In genomic region chr19:4713384-4713951, GRCh38 we compare ENCODE assay signal across 10 cellular contexts. TPM values are rescaled to one million over a fixed set of nuclear protein-coding genes. Genes with fewer than 3 reads are reported as not detected.
A peak's percentile ranks its signal among the peaks of the same experiment; 100 is the strongest.
DNase-seq lines count a peak whose midpoint lies in the region; ATAC-seq, FAIRE-seq and TF ChIP-seq lines count a peak whose summit lies in the region.
"Had no signal": no experiment of that assay in that cellular context is flagged by ENCODE, and none has a peak within 500 bp of the region (broad histone marks: within the 10 kb centered on the region; RNA-seq: fewer than 3 reads in every experiment).

No MANE protein-coding gene starts in this region.

- DNase-seq in H4 (ENCODE audit: low spot score) (peak; percentile 90), K562 (ENCODE audit: extremely low read depth in 1 of 4, low spot score in 3 of 4) (no peak), hepatic stellate cell (ENCODE audit: low spot score) (peak; percentile 99), small intestine (peak; percentile 86), NCI-H2171 treated with DMSO at 0.1 percent for 48 hours (lab: John Stamatoyannopoulos, UW) (no peak)
- no peak for DNase-seq in stimulated activated CD4-positive, alpha-beta T cell treated with anti-CD3 and anti-CD28 coated beads, Interleukin-2, amount 100 ng/mL, for 24 hours
- no peak for DNase-seq in effector memory CD4-positive, alpha-beta T cell
- DNase-seq: activated T-cell treated with anti-CD3 and anti-CD28 coated beads, Interleukin-2, amount 50 U/mL, for 4 hours; NCI-H82 had no signal

- no peak for ATAC-seq in K562
- no peak for ATAC-seq in GM21529 (IDR thresholded peaks at IDR 0.05; ENCODE audit: unreplicated experiment)
- ATAC-seq: activated T-cell treated with anti-CD3 and anti-CD28 coated beads, Interleukin-2, amount 50 U/mL, for 4 hours had no signal

- CTCF ChIA-PET in K562 (lab: Yijun Ruan, JAX; ENCODE audit: low intra/inter-chr PET ratio) = no interaction called here

- no TSS peak for BruUV-seq in K562 (replicated peaks; lab: Mats Ljungman, UMichigan)

- POLR2A ChIA-PET in K562 (lab: Yijun Ruan, JAX) = no interaction called here

- TF ChIP-seq POLR2A in K562 (conservative IDR thresholded peaks at IDR 0.05) = no peak

- H3K9me1 ChIP-seq in K562 (ENCODE audit: control insufficient read depth, insufficient read depth, low read length) = no peaks in the 10 kb centered on the region

- H3K36me3 ChIP-seq in K562 (ENCODE audit: control insufficient read depth, insufficient read depth, low read length) (peaks cover 85% of the 10 kb centered on the region; the same call in 2 of the 3 replicates), small intestine (ENCODE audit: control insufficient read depth in 2 of 2, insufficient read depth in 2 of 2, low read length in 2 of 2) (peaks cover 2 to 36% of the 10 kb centered on the region in 2 donors)
- peaks cover 78% of the 10 kb centered on the region for H3K36me3 ChIP-seq in effector memory CD4-positive, alpha-beta T cell (ENCODE audit: control insufficient read depth, insufficient read depth, low read length)

- no peak for TF ChIP-seq EP300 in K562 (IDR thresholded peaks at IDR 0.05; ENCODE audit: low read length)

- no peak overlapping the region for H3K4me2 ChIP-seq in K562 (ENCODE audit: insufficient read depth, low read length)

- no peak overlapping the region for H3K27ac ChIP-seq in K562 (ENCODE audit: extremely low read depth, low read depth, low read length)
- H3K27ac ChIP-seq in small intestine (ENCODE audit: low read depth in 1 of 2, low read length in 1 of 2) = peak overlapping the region; percentile 38 to 53
- H3K27ac ChIP-seq in effector memory CD4-positive, alpha-beta T cell (ENCODE audit: insufficient read depth, low read length, poor library complexity, severe bottlenecking) = no peak overlapping the region

- H3K27me3 ChIP-seq in K562 (ENCODE audit: control insufficient read depth in 2 of 2, insufficient read depth in 2 of 2, low read length in 2 of 2) = no peaks in the 10 kb centered on the region
- H3K27me3 ChIP-seq in small intestine (ENCODE audit: control insufficient read depth in 2 of 2, insufficient read depth in 2 of 2, low read length in 2 of 2) = no peaks in the 10 kb centered on the region
- H3K27me3 ChIP-seq in effector memory CD4-positive, alpha-beta T cell (replicated peaks; ENCODE audit: control insufficient read depth, insufficient read depth, low read length, poor library complexity, severe bottlenecking) = no peaks in the 10 kb centered on the region

- H3K79me2 ChIP-seq in K562 (ENCODE audit: control insufficient read depth, insufficient read depth, low read length) = no peaks in the 10 kb centered on the region; the same call in 1 of the 3 replicates

- TF ChIP-seq CTCF in K562 (IDR thresholded peaks at IDR 0.05 in 2 of 3, conservative IDR thresholded peaks at IDR 0.05 in 1 of 3; ENCODE audit: insufficient read depth in 2 of 3, low read depth in 1 of 3, low read length in 3 of 3) = no peak

- no peak overlapping the region; a peak in 1 of 4 replicates for H3K9ac ChIP-seq in K562 (ENCODE audit: insufficient read depth in 1 of 2, low read depth in 2 of 2, low read length in 2 of 2)

- in situ Hi-C loops in K562 (cut with MboI) = no loop called here

- WGBS in K562 (ENCODE audit: insufficient coverage, low coverage, missing lambda C conversion rate) = 91% methylated on average over 17 of the region's 32 CpGs
- WGBS in small intestine, 3 donors = 47 to 78% (median 53%) methylated on average over 32 of the region's 32 CpGs

- H2AFZ ChIP-seq in K562 (ENCODE audit: low read depth, low read length) = no peak overlapping the region

- intact Hi-C loops in K562 (cut with micrococcal nuclease) = no loop called here

- FAIRE-seq in K562 (lab: Jason Lieb, UNC) (no peak), small intestine (lab: Jason Lieb, UNC) (no peak)

- no peak for TF ChIP-seq RAD21 in K562 (CRISPR knock-in tag; conservative IDR thresholded peaks at IDR 0.05 in 1 of 2, IDR thresholded peaks at IDR 0.05 in 1 of 2)

- H3K9me3 ChIP-seq in K562 (replicated peaks; ENCODE audit: control insufficient read depth, insufficient read depth, low read depth, low read length) = no peaks in the 10 kb centered on the region
- no peaks in the 10 kb centered on the region for H3K9me3 ChIP-seq in small intestine (ENCODE audit: control insufficient read depth, low read depth)
- no peaks in the 10 kb centered on the region for H3K9me3 ChIP-seq in effector memory CD4-positive, alpha-beta T cell (ENCODE audit: control insufficient read depth, low read length)

- no peaks in the 10 kb centered on the region for H4K20me1 ChIP-seq in K562 (replicated peaks; ENCODE audit: control insufficient read depth, insufficient read depth, low read length)

- H3K4me1 ChIP-seq in K562 (replicated peaks in 1 of 2; ENCODE audit: control insufficient read depth in 2 of 2, insufficient read depth in 2 of 2, low read length in 2 of 2) (peaks cover 0 to 29% of the 10 kb centered on the region in 2 experiments; a peak in 2 of 5 replicates), small intestine (ENCODE audit: control insufficient read depth in 2 of 2, insufficient read depth in 1 of 2, low read depth in 1 of 2, low read length in 1 of 2) (no peaks in the 10 kb centered on the region)
- H3K4me1 ChIP-seq in effector memory CD4-positive, alpha-beta T cell (ENCODE audit: control insufficient read depth, insufficient read depth, low read length, poor library complexity, severe bottlenecking) = no peaks in the 10 kb centered on the region

- no peak overlapping the region for H3K4me3 ChIP-seq in K562
- no peak overlapping the region for H3K4me3 ChIP-seq in small intestine (ENCODE audit: low read depth in 1 of 2, low read length in 2 of 2)
- H3K4me3 ChIP-seq in effector memory CD4-positive, alpha-beta T cell (ENCODE audit: insufficient read depth, low read depth, low read length, poor library complexity, severe bottlenecking) = no peak overlapping the region

TF ChIP-seq in K562, 482 proteins besides CTCF, POLR2A, EP300 and RAD21:
- TF ChIP-seq ELK1 (CRISPR knock-in tag; IDR thresholded peaks at IDR 0.05) (no peak), TBL1XR1 (IDR thresholded peaks at IDR 0.05; ENCODE audit: low read length in 2 of 2) (no peak), ZNF436 (CRISPR knock-in tag; IDR thresholded peaks at IDR 0.05) (no peak), CBX8 (IDR thresholded peaks at IDR 0.05; ENCODE audit: borderline replicate concordance, extremely low read depth, low read depth, low read length, poor library complexity, severe bottlenecking) (no peak), POLR2G (IDR thresholded peaks at IDR 0.05; ENCODE audit: low read depth, low read length) (peak; percentile 48)

RNA-seq across cellular contexts. Expression of gene DPP9, which starts 10.2 kb away (rescaled TPM):
- 27.7 and 47.5 TPM in 2 replicates for total RNA-seq in H4 (2014; rRNA removed; shearing (Covaris generic))
- 45.6 and 105 TPM in 2 replicates for total RNA-seq in K562 (2011; cell fraction: chromatin; rRNA removed; ENCODE audit: low replicate concordance)
- total RNA-seq in K562 (2011; cell fraction: nucleolus; rRNA removed) = 61.4 and 62.6 TPM in 2 replicates
- total RNA-seq in K562 (2011; cell fraction: nucleoplasm; rRNA removed) = 50.8 and 52.2 TPM in 2 replicates
- total RNA-seq in K562 (2014; rRNA removed) = 43.0 and 64.9 TPM in 2 replicates
- 12.7 and 16.0 TPM in 2 replicates for total RNA-seq in K562 (2014; rRNA removed; fragmentation: Illumina TruSeq; extraction: Trizol)
- 23.6 and 24.5 TPM in 2 replicates for total RNA-seq in K562 (2015; rRNA removed; fragmentation: Illumina TruSeq; extraction: Trizol)
- total RNA-seq in K562 (2021) = 60.0 and 66.7 TPM in 2 replicates
- 5.4 and 7.1 TPM in 2 replicates for polyA plus RNA-seq in K562 (2011; rRNA removed)
- 6.1 and 12.8 TPM in 2 replicates for polyA plus RNA-seq in K562 (2011; cell fraction: cytosol; rRNA removed)
- 9.6 and 23.4 TPM in 2 replicates for polyA plus RNA-seq in K562 (2011; cell fraction: nucleus; rRNA removed)
- 26.0 and 32.1 TPM in 2 replicates for polyA plus RNA-seq in K562 (2012)
- 33.5 and 50.1 TPM in 2 replicates for polyA plus RNA-seq in K562 (2014; fragmentation: Illumina TruSeq; extraction: Trizol)
- polyA plus RNA-seq in K562 (2014; fragmentation: Nextera tagmentation; extraction: Ambion mirVana) = 1 to 10 TPM in 1 of 2 experiments, under 1 TPM in 1; 0.90 to 1.1 TPM
- 27.8 and 30.6 TPM in 2 replicates for polyA plus RNA-seq in K562 (2014; rRNA removed)
- polyA minus RNA-seq in K562 (2011; rRNA and poly(A)+ RNA removed) = 4.6 and 8.5 TPM in 2 replicates
- polyA minus RNA-seq in K562 (2011; cell fraction: cytosol; rRNA and poly(A)+ RNA removed) = 17.6 and 18.5 TPM in 2 replicates
- polyA minus RNA-seq in K562 (2011; cell fraction: nucleus; rRNA and poly(A)+ RNA removed) = 17.1 and 24.1 TPM in 2 replicates
- polyA plus RNA-seq in small intestine = 10 to 100 TPM; 42.0 to 59.5 (median 44.6) TPM

RNA-seq across cellular contexts. Expression of gene MYDGF, which starts 43.3 kb away (rescaled TPM):
- 165 and 192 TPM in 2 replicates for total RNA-seq in H4 (2014; rRNA removed; shearing (Covaris generic))
- 55.1 and 137 TPM in 2 replicates for total RNA-seq in K562 (2011; cell fraction: chromatin; rRNA removed; ENCODE audit: low replicate concordance)
- total RNA-seq in K562 (2011; cell fraction: nucleolus; rRNA removed) = 204 and 212 TPM in 2 replicates
- 127 and 144 TPM in 2 replicates for total RNA-seq in K562 (2011; cell fraction: nucleoplasm; rRNA removed)
- total RNA-seq in K562 (2014; rRNA removed) (131 and 143 TPM in 2 replicates), K562 (2014; rRNA removed; fragmentation: Illumina TruSeq; extraction: Trizol) (52.2 and 67.5 TPM in 2 replicates), K562 (2015; rRNA removed; fragmentation: Illumina TruSeq; extraction: Trizol) (81.6 and 83.0 TPM in 2 replicates), K562 (2021) (91.5 and 96.7 TPM in 2 replicates)
- polyA plus RNA-seq in K562 (2011; rRNA removed) (82.1 and 86.0 TPM in 2 replicates), K562 (2014; fragmentation: Illumina TruSeq; extraction: Trizol) (60.5 and 66.6 TPM in 2 replicates), K562 (2014; fragmentation: Nextera tagmentation; extraction: Ambion mirVana) (10 to 100 TPM in 1 of 2 experiments, 1 to 10 TPM in 1; 4.2 to 12.6 TPM), K562 (2014; rRNA removed) (141 and 166 TPM in 2 replicates), small intestine (100 to 1,000 TPM in 1 of 3 donors, 10 to 100 TPM in 2; 45.8 to 220 (median 75.7) TPM)
- polyA plus RNA-seq in K562 (2011; cell fraction: cytosol; rRNA removed) = 118 and 186 TPM in 2 replicates
- polyA plus RNA-seq in K562 (2011; cell fraction: nucleus; rRNA removed) = 46.8 and 51.5 TPM in 2 replicates
- polyA plus RNA-seq in K562 (2012) = 164 and 292 TPM in 2 replicates
- 17.9 and 26.4 TPM in 2 replicates for polyA minus RNA-seq in K562 (2011; rRNA and poly(A)+ RNA removed)
- polyA minus RNA-seq in K562 (2011; cell fraction: cytosol; rRNA and poly(A)+ RNA removed) = 32.6 and 58.7 TPM in 2 replicates
- polyA minus RNA-seq in K562 (2011; cell fraction: nucleus; rRNA and poly(A)+ RNA removed) = 14.4 and 24.1 TPM in 2 replicates

Comparison
In these comparisons a context has a peak if more than half of its experiments do, and no peak if none do; other contexts are left out.
1. DNase-seq: peak in H4 (single experiment), hepatic stellate cell (single experiment) and small intestine (single experiment); none in K562 (0 of 4), NCI-H2171 treated with DMSO at 0.1 percent for 48 hours (single experiment), stimulated activated CD4-positive, alpha-beta T cell treated with anti-CD3 and anti-CD28 coated beads, Interleukin-2, amount 100 ng/mL, for 24 hours (0 of 2) and effector memory CD4-positive, alpha-beta T cell (0 of 3).
2. H3K27ac ChIP-seq: peak in small intestine (2 of 2); none in K562 (single experiment) and effector memory CD4-positive, alpha-beta T cell (single experiment).